ENCODE assay signal across 1 cellular context in the genomic region with DNA sequence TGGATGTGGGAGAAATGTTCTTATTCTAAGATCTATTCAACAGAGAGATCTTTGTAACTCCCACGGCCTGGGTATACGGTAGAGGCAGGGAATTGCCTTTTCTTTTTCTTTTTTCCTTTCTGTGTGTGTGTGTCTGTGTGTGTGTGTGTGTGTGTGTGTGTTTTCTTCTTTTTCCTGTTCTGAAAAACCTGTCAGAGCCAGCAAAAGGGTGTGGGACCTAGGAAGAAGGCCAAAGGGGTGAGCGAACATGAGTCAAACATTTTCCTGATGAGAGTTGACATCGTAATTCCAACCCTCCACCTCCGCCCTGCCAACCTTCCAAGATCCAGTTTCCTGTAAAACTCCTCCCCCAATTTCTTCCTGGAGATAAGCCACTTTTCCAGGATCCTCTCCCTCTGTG.
TF ChIP-seq lines count a peak whose summit lies in the region.

No MANE protein-coding gene starts in this region.

TF ChIP-seq in K562, 482 proteins besides CTCF, POLR2A, EP300 and RAD21:
- no peak for TF ChIP-seq ZNF407 (IDR thresholded peaks at IDR 0.05; ENCODE audit: low read depth)
- 0 out of 4 replicates have a peak, but pooled peaks of 1 of the 2 experiments have one; percentile 2 for TF ChIP-seq HDAC1 (IDR thresholded peaks at IDR 0.05)
- no peak for TF ChIP-seq MTA2 (IDR thresholded peaks at IDR 0.05; ENCODE audit: low read depth)
- no peak for TF ChIP-seq ZNF778 (CRISPR knock-in tag; IDR thresholded peaks at IDR 0.05)
- TF ChIP-seq SMAD4 (CRISPR knock-in tag; conservative IDR thresholded peaks at IDR 0.05), result no peak
- TF ChIP-seq POLR2H (tag; IDR thresholded peaks at IDR 0.05; ENCODE audit: low read depth), result no peak
- TF ChIP-seq MITF (IDR thresholded peaks at IDR 0.05), result no peak
- peak; percentile 37; the same call in 1 of the 2 replicates for TF ChIP-seq EHMT2 (IDR thresholded peaks at IDR 0.05)
- no peak for TF ChIP-seq RBM17 (IDR thresholded peaks at IDR 0.05; ENCODE audit: borderline replicate concordance, low read depth, low read length)
- no peak for TF ChIP-seq ZKSCAN8 (CRISPR knock-in tag; IDR thresholded peaks at IDR 0.05)
- no peak for TF ChIP-seq MTA1 (IDR thresholded peaks at IDR 0.05; ENCODE audit: borderline replicate concordance)
- TF ChIP-seq ZBTB9 (CRISPR knock-in tag; IDR thresholded peaks at IDR 0.05), result no peak
- 0 out of 2 replicates have a peak, but pooled peaks have one; percentile 41 for TF ChIP-seq LARP7 (IDR thresholded peaks at IDR 0.05)
- TF ChIP-seq NR4A1 (CRISPR knock-in tag; IDR thresholded peaks at IDR 0.05), result no peak
- TF ChIP-seq NR4A1 (tag; IDR thresholded peaks at IDR 0.05), result no peak
- TF ChIP-seq MLX (CRISPR knock-in tag; conservative IDR thresholded peaks at IDR 0.05), result no peak
- TF ChIP-seq CREB1 (IDR thresholded peaks at IDR 0.05), result no peak
- TF ChIP-seq CREB1 (CRISPR knock-in tag; IDR thresholded peaks at IDR 0.05), result no peak
- no peak for TF ChIP-seq NRF1 (conservative IDR thresholded peaks at IDR 0.05 in 1 of 2, IDR thresholded peaks at IDR 0.05 in 1 of 2)
- TF ChIP-seq, protein P1, sequence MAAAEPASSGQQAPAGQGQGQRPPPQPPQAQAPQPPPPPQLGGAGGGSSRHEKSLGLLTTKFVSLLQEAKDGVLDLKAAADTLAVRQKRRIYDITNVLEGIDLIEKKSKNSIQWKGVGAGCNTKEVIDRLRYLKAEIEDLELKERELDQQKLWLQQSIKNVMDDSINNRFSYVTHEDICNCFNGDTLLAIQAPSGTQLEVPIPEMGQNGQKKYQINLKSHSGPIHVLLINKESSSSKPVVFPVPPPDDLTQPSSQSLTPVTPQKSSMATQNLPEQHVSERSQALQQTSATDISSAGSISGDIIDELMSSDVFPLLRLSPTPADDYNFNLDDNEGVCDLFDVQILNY (CRISPR knock-in tag; IDR thresholded peaks at IDR 0.05), result no peak
